In genomic region chr12:11578461-11578993, GRCh38 we compare ENCODE assay signal across 13 cellular contexts.
A peak's percentile ranks its signal among the peaks of the same experiment; 100 is the strongest.
DNase-seq lines count a peak whose midpoint lies in the region; ATAC-seq and TF ChIP-seq lines count a peak whose summit lies in the region.
"Had no signal": no experiment of that assay in that cellular context is flagged by ENCODE, and none has a peak within 500 bp of the region (broad histone marks: within the 10 kb centered on the region; RNA-seq: fewer than 3 reads in every experiment).

No MANE protein-coding gene starts in this region.

- peaks cover 2% of the 10 kb centered on the region for H3K27me3 Mint-ChIP-seq in endothelial cell (ENCODE audit: unreplicated experiment)

- no peak for TF ChIP-seq CTCF in DOHH2 (IDR thresholded peaks at IDR 0.05; ENCODE audit: low read depth, low read length, poor library complexity, severe bottlenecking)
- no peak for TF ChIP-seq CTCF in endothelial cell (IDR thresholded peaks at IDR 0.05; ENCODE audit: unreplicated experiment)
- TF ChIP-seq CTCF in osteoblast (IDR thresholded peaks at IDR 0.05; ENCODE audit: extremely low read depth, low read depth, low read length), result no peak

- H3K79me2 ChIP-seq in DOHH2 (ENCODE audit: control insufficient read depth, low read length), result no peaks in the 10 kb centered on the region
- no peaks in the 10 kb centered on the region for H3K79me2 ChIP-seq in osteoblast (ENCODE audit: insufficient read depth, low read length)

- H3K36me3 Mint-ChIP-seq in endothelial cell (ENCODE audit: low read depth, unreplicated experiment), result no peaks in the 10 kb centered on the region

- H4K20me1 ChIP-seq in DOHH2 (ENCODE audit: control insufficient read depth, insufficient read depth, low read depth, low read length) (no peaks in the 10 kb centered on the region), osteoblast (ENCODE audit: insufficient read depth, low read length) (no peaks in the 10 kb centered on the region)
- H4K20me1 ChIP-seq: BLaER1 treated with 17β-estradiol and CSF1 and Interleukin-3, amounts not matched to agents 10 nM and 100 nM had no signal

- peaks cover 16% of the 10 kb centered on the region for H3K4me1 Mint-ChIP-seq in endothelial cell (ENCODE audit: unreplicated experiment)

- H3K27me3 ChIP-seq in DOHH2 (ENCODE audit: control insufficient read depth, low read length) (peaks cover 3% of the 10 kb centered on the region), osteoblast (ENCODE audit: insufficient read depth, low read length) (peaks cover under 1% of the 10 kb centered on the region)
- H3K27me3 ChIP-seq: BLaER1 treated with 17β-estradiol and CSF1 and Interleukin-3, amounts not matched to agents 10 nM and 100 nM; testis had no signal

- no peaks in the 10 kb centered on the region for H3K9me2 ChIP-seq in DOHH2 (replicated peaks; ENCODE audit: control insufficient read depth, low read length)

- peak; percentile 70 for ATAC-seq in GM18861 (IDR thresholded peaks at IDR 0.05; ENCODE audit: unreplicated experiment)
- peak; percentile 51 for ATAC-seq in HG02588 (IDR thresholded peaks at IDR 0.05; ENCODE audit: unreplicated experiment)
- peak; percentile 69 for ATAC-seq in HG03565 (IDR thresholded peaks at IDR 0.05; ENCODE audit: unreplicated experiment)
- ATAC-seq: naive thymus-derived CD4-positive, alpha-beta T cell; WTC11 had no signal

- DNase-seq in endothelial cell (ENCODE audit: low spot score), result no peak
- no peak for DNase-seq in kidney tubule cell (ENCODE audit: low spot score)
- no peak for DNase-seq in osteoblast (ENCODE audit: insufficient read length, low spot score, missing footprints)
- DNase-seq in T-helper 9 cell, result no peak
- DNase-seq: naive thymus-derived CD4-positive, alpha-beta T cell; NCI-H1436 treated with DMSO at 0.1 percent for 48 hours; testis had no signal

- H3K4me3 ChIP-seq in DOHH2 (ENCODE audit: low read length) (no peak overlapping the region), osteoblast (ENCODE audit: insufficient read depth, low read length) (no peak overlapping the region)
- H3K4me3 ChIP-seq: BLaER1 treated with 17β-estradiol and CSF1 and Interleukin-3, amounts not matched to agents 10 nM and 100 nM; testis had no signal

- H3K4me3 Mint-ChIP-seq in endothelial cell (ENCODE audit: unreplicated experiment), result no peak overlapping the region
- H3K4me3 Mint-ChIP-seq: naive thymus-derived CD4-positive, alpha-beta T cell; WTC11 had no signal

- H3K4me2 ChIP-seq in DOHH2 (ENCODE audit: low read length) (peak overlapping the region; percentile 17), osteoblast (ENCODE audit: insufficient read depth, low read length) (no peak overlapping the region)

- no peak overlapping the region for H2AFZ ChIP-seq in osteoblast (ENCODE audit: low read length)

- 0 out of 2 replicates have a peak, but pooled peaks cover 5% of the 10 kb centered on the region for H3F3A ChIP-seq in DOHH2 (ENCODE audit: control insufficient read depth, insufficient read depth)

- H3K9me3 Mint-ChIP-seq in endothelial cell (ENCODE audit: unreplicated experiment), result no peaks in the 10 kb centered on the region

- H3K27ac Mint-ChIP-seq in endothelial cell (ENCODE audit: unreplicated experiment), result no peak overlapping the region
- H3K27ac Mint-ChIP-seq: WTC11 had no signal

- H3K4me1 ChIP-seq in DOHH2 (ENCODE audit: control insufficient read depth, low read length) (peaks cover 32% of the 10 kb centered on the region), osteoblast (ENCODE audit: insufficient read depth, low read length) (peaks cover 24% of the 10 kb centered on the region)
- H3K4me1 ChIP-seq: testis had no signal

- H3K27ac ChIP-seq in DOHH2 (ENCODE audit: low read depth, low read length) (no peak overlapping the region), osteoblast (ENCODE audit: low read depth, low read length) (no peak overlapping the region)
- H3K27ac ChIP-seq: BLaER1 treated with 17β-estradiol and CSF1 and Interleukin-3, amounts not matched to agents 10 nM and 100 nM; testis had no signal

- no peaks in the 10 kb centered on the region for H3K9me3 ChIP-seq in DOHH2 (ENCODE audit: control insufficient read depth, insufficient read depth, low read length)
- H3K9me3 ChIP-seq in osteoblast (ENCODE audit: low read depth, low read length), result no peaks in the 10 kb centered on the region
- H3K9me3 ChIP-seq: testis had no signal

- H3K36me3 ChIP-seq in DOHH2 (ENCODE audit: control insufficient read depth, low read length) (no peaks in the 10 kb centered on the region), osteoblast (ENCODE audit: insufficient read depth, low read length) (no peaks in the 10 kb centered on the region)
- H3K36me3 ChIP-seq: BLaER1 treated with 17β-estradiol and CSF1 and Interleukin-3, amounts not matched to agents 10 nM and 100 nM had no signal
